15 cellular contexts compared by ENCODE assay signal in genomic region chr20:58688838-58689237, GRCh38. TPM values are rescaled to one million over a fixed set of nuclear protein-coding genes. Genes with fewer than 3 reads are reported as not detected.
DNase-seq lines count a peak whose midpoint lies in the region; ATAC-seq and TF ChIP-seq lines count a peak whose summit lies in the region.
"Had no signal": no experiment of that assay in that cellular context is flagged by ENCODE, and none has a peak within 500 bp of the region (broad histone marks: within the 10 kb centered on the region; RNA-seq: fewer than 3 reads in every experiment).

No MANE protein-coding gene starts in this region.

- no peak overlapping the region for H2AK5ac ChIP-seq in mesendoderm (ENCODE audit: low read length)

- DNase-seq in Kasumi-1 (lab: John Stamatoyannopoulos, UW), result peak; percentile 22 to 26
- DNase-seq in adipocyte (ENCODE audit: low read depth), result no peak
- DNase-seq in mesendoderm, result no peak
- no peak for DNase-seq in HAP-1 (ENCODE audit: low spot score in 2 of 2)
- DNase-seq in effector memory CD8-positive, alpha-beta T cell, result no peak
- DNase-seq in HCEC 1CT, result no peak
- DNase-seq: activated gamma-delta T cell treated with Interleukin-2 at 50 U/mL for 16 hours, aorta, NCI-H1417 treated with DMSO at 0.1 percent for 48 hours, NCI-H510A had no signal

- in situ Hi-C loops in HAP-1 (cut with MboI; ENCODE audit: low sequenced_read_pairs), result loop anchor here (25.0 kb wide), 1 partner anchor 452 kb away; the partner anchor contains the start of gene ANKRD60

- TF ChIP-seq CTCF in C4-2B (conservative IDR thresholded peaks at IDR 0.05), result no peak

- no peak overlapping the region for H2BK120ac ChIP-seq in mesendoderm (ENCODE audit: low read depth, low read length)

- no peaks in the 10 kb centered on the region for H3K9me3 ChIP-seq in adipocyte (ENCODE audit: control insufficient read depth, low read length)
- H3K9me3 ChIP-seq in HAP-1, result no peaks in the 10 kb centered on the region
- H3K9me3 ChIP-seq: esophagus muscularis mucosa had no signal

- H3K4me1 Mint-ChIP-seq in effector memory CD8-positive, alpha-beta T cell (ENCODE audit: low read depth in 2 of 2), result peaks cover 5% of the 10 kb centered on the region in 2 donors

- H3K56ac ChIP-seq in mesendoderm (ENCODE audit: low read length), result peak overlapping the region; percentile 34

- H3K36me3 Mint-ChIP-seq in effector memory CD8-positive, alpha-beta T cell (ENCODE audit: insufficient read depth), result peaks cover 15% of the 10 kb centered on the region

- H3K79me2 ChIP-seq in mesendoderm (ENCODE audit: control insufficient read depth, insufficient read depth, low read length), result no peaks in the 10 kb centered on the region

- H3K9ac ChIP-seq in adipocyte (ENCODE audit: low read length) (peak overlapping the region; percentile 25), mesendoderm (ENCODE audit: low read length) (peak overlapping the region; percentile 32)

- H2BK15ac ChIP-seq in mesendoderm (replicated peaks; ENCODE audit: low read depth), result no peak overlapping the region

- no peak overlapping the region for H2BK5ac ChIP-seq in mesendoderm (ENCODE audit: low read length)

- H3K36me3 ChIP-seq in adipocyte (ENCODE audit: control insufficient read depth, insufficient read depth, low read length, severe bottlenecking) (peaks cover 3% of the 10 kb centered on the region), mesendoderm (ENCODE audit: control insufficient read depth, insufficient read depth, low read length) (no peaks in the 10 kb centered on the region), HAP-1 (replicated peaks) (no peaks in the 10 kb centered on the region; the same call in 1 of the 2 replicates)

- no peak overlapping the region for H3K27ac Mint-ChIP-seq in effector memory CD8-positive, alpha-beta T cell

- H3K9me3 Mint-ChIP-seq in effector memory CD8-positive, alpha-beta T cell, result no peaks in the 10 kb centered on the region
- H3K9me3 Mint-ChIP-seq: IgD-negative memory B cell had no signal

- H4K8ac ChIP-seq in mesendoderm (ENCODE audit: low read depth, low read length), result no peak overlapping the region

- H3K4me1 ChIP-seq in adipocyte (ENCODE audit: control insufficient read depth, insufficient read depth, low read length) (peaks cover 30% of the 10 kb centered on the region), mesendoderm (ENCODE audit: control insufficient read depth, low read depth, low read length) (no peaks in the 10 kb centered on the region), HAP-1 (peaks cover 22% of the 10 kb centered on the region)

- H3K18ac ChIP-seq in mesendoderm (ENCODE audit: low read length), result no peak overlapping the region

- H4K5ac ChIP-seq in mesendoderm (ENCODE audit: low read length), result no peak overlapping the region

- ATAC-seq in HG03521 (IDR thresholded peaks at IDR 0.05; ENCODE audit: unreplicated experiment), result no peak
- ATAC-seq in effector memory CD8-positive, alpha-beta T cell (replicated peaks), result no peak

- H3K27ac ChIP-seq in C4-2B (peak overlapping the region; percentile 72), mesendoderm (ENCODE audit: low read depth, low read length) (no peak overlapping the region)
- H3K27ac ChIP-seq: coronary artery had no signal

- no peak overlapping the region for H3K4me3 Mint-ChIP-seq in effector memory CD8-positive, alpha-beta T cell
- H3K4me3 Mint-ChIP-seq: IgD-negative memory B cell had no signal

- H3K4ac ChIP-seq in mesendoderm (ENCODE audit: low read depth, low read length), result no peak overlapping the region

- H3K23ac ChIP-seq in mesendoderm (ENCODE audit: low read length), result no peak overlapping the region

- H3K27me3 Mint-ChIP-seq in effector memory CD8-positive, alpha-beta T cell, result no peaks in the 10 kb centered on the region

- no peaks in the 10 kb centered on the region for H3K27me3 ChIP-seq in adipocyte (replicated peaks; ENCODE audit: control insufficient read depth, insufficient read depth, low read length)
- H3K27me3 ChIP-seq in mesendoderm (ENCODE audit: insufficient read depth, low read length, poor library complexity), result no peaks in the 10 kb centered on the region
- no peaks in the 10 kb centered on the region for H3K27me3 ChIP-seq in HAP-1 (ENCODE audit: low read depth)
- H3K27me3 ChIP-seq: esophagus muscularis mucosa had no signal

- no peaks in the 10 kb centered on the region for H3K79me1 ChIP-seq in mesendoderm (ENCODE audit: low read length)

- WGBS in mesendoderm (ENCODE audit: extremely low coverage, insufficient coverage, low lambda C conversion rate), result no CpG with 5 or more reads among the region's 6 CpGs

- H3K4me2 ChIP-seq in mesendoderm (ENCODE audit: low read length), result no peak overlapping the region

- H3K4me3 ChIP-seq in adipocyte (ENCODE audit: low read length) (no peak overlapping the region), mesendoderm (ENCODE audit: low read length) (no peak overlapping the region), HAP-1 (no peak overlapping the region)
- H3K4me3 ChIP-seq: coronary artery, esophagus muscularis mucosa had no signal

RNA-seq across cellular contexts. Expression of gene NPEPL1, which starts 3.8 kb away (rescaled TPM):
- polyA plus RNA-seq in mesendoderm (2013, experiment 1 of 2), result 10.3 TPM
- polyA plus RNA-seq in mesendoderm (2013, experiment 2 of 2), result 10.5 TPM

RNA-seq across cellular contexts. Expression of gene STX16, which starts 37.8 kb away (rescaled TPM):
- 23.7 TPM for polyA plus RNA-seq in mesendoderm (2013, experiment 1 of 2)
- polyA plus RNA-seq in mesendoderm (2013, experiment 2 of 2), result 24.1 TPM

Comparison
In these comparisons a context has a peak if more than half of its experiments do, and no peak if none do; other contexts are left out.
1. DNase-seq: peak in Kasumi-1 (2 of 2); none in adipocyte (single experiment), mesendoderm (single experiment), HAP-1 (0 of 2), effector memory CD8-positive, alpha-beta T cell (0 of 3) and HCEC 1CT (single experiment).